Comparison of ENCODE assay signal across 8 cellular contexts in the genomic region with DNA sequence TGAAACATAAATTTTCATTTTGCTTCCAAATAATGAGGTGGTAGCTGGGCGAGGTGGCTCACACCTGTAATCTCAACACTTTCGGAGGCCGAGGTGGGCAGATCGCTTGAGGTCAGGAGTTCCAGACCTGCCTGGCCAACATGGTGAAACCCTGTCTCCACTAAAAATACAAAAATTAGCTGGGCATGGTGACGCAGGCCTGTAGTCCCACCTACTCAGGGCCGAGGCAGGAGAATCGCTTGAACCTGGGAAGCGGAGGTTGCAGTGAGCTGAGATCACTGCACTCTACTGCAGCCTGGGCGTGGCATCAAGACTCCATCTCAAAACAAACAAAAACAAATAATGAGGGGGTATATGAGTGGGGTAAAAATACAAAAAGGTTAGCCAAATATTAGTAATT. TPM values are rescaled to one million over a fixed set of nuclear protein-coding genes. Genes with fewer than 3 reads are reported as not detected.
DNase-seq lines count a peak whose midpoint lies in the region; TF ChIP-seq lines count a peak whose summit lies in the region.
"Not testable (repeated sequence)": the region's sequence is repeated elsewhere in the genome, so short reads cannot be mapped to it uniquely, and the experiment has no call there.

No MANE protein-coding gene starts in this region.

- not testable (repeated sequence) for H3K4me1 ChIP-seq in HUES6 (ENCODE audit: control insufficient read depth, insufficient read depth, low read length)
- H3K4me1 ChIP-seq in hepatocyte (ENCODE audit: insufficient read depth): peaks cover 19% of the 10 kb centered on the region
- H3K4me1 ChIP-seq in stomach: peaks cover 16 to 50% (median 32%) of the 10 kb centered on the region in 4 donors

- H3K4me1 Mint-ChIP-seq in CD14-positive monocyte (peaks cover 12% of the 10 kb centered on the region), nephron (peaks cover 21% of the 10 kb centered on the region)
- peaks cover 13% of the 10 kb centered on the region for H3K4me1 Mint-ChIP-seq in activated T-helper 2 cell treated with anti-CD3 and anti-CD28 coated beads, Interferon-gamma antibody, Interleukin-2, Interleukin-4, amounts not matched to agents 10 μg/mL and 5 μg/mL and 100 μg/mL, durations not matched to agents 14 hours and 24 hours and 36 hours (ENCODE audit: low read depth)

- TF ChIP-seq EP300 in stomach (IDR thresholded peaks at IDR 0.05): not testable (repeated sequence)

- H3K4me3 ChIP-seq in HUES6 (ENCODE audit: low read depth, low read length) (peak overlapping the region; percentile 95), dorsolateral prefrontal cortex (peak overlapping the region in 53 of 59 donors; percentile 62 to 98 (median 84)), hepatocyte (peak overlapping the region; percentile 73), stomach (peak overlapping the region; percentile 65 to 83 (median 76))

- POLR2A ChIA-PET in RWPE1 (lab: Yijun Ruan, JAX; ENCODE audit: low non-redundant PET): not testable (repeated sequence)

- H3K79me2 ChIP-seq in hepatocyte: peaks cover 29% of the 10 kb centered on the region

- H3K4me2 ChIP-seq in hepatocyte: peak overlapping the region; percentile 78

- peak overlapping the region; percentile 99 to 100 for H3K4me3 Mint-ChIP-seq in CD14-positive monocyte
- H3K4me3 Mint-ChIP-seq in activated T-helper 2 cell treated with anti-CD3 and anti-CD28 coated beads, Interferon-gamma antibody, Interleukin-2, Interleukin-4, amounts not matched to agents 10 μg/mL and 5 μg/mL and 100 μg/mL, durations not matched to agents 14 hours and 24 hours and 36 hours (ENCODE audit: low read depth): peak overlapping the region; percentile 99
- peak overlapping the region; percentile 93 to 98 (median 98) for H3K4me3 Mint-ChIP-seq in nephron

- not testable (repeated sequence) for H3K27ac ChIP-seq in HUES6 (ENCODE audit: low read depth, low read length)
- H3K27ac ChIP-seq in RWPE1 (peak overlapping the region; percentile 50), dorsolateral prefrontal cortex (peak overlapping the region in 1 of 59 donors; percentile 85), hepatocyte (peak overlapping the region; percentile 93), stomach (peak overlapping the region in 2 of 5 donors; percentile 90 to 93)

- not testable (repeated sequence) for TF ChIP-seq POLR2A in stomach (IDR thresholded peaks at IDR 0.05)

- not testable (repeated sequence) for H4K20me1 ChIP-seq in hepatocyte (ENCODE audit: insufficient read depth, poor library complexity, severe bottlenecking)

- not testable (repeated sequence) for TF ChIP-seq CTCF in CD14-positive monocyte (IDR thresholded peaks at IDR 0.05); RWPE1 (conservative IDR thresholded peaks at IDR 0.05; ENCODE audit: low read depth); dorsolateral prefrontal cortex (IDR thresholded peaks at IDR 0.05 in 54 of 56, conservative IDR thresholded peaks at IDR 0.05 in 2 of 56; ENCODE audit: low read depth in 1 of 56, partially characterized antibody in 56 of 56); hepatocyte (IDR thresholded peaks at IDR 0.05; ENCODE audit: poor library complexity); nephron (IDR thresholded peaks at IDR 0.05; ENCODE audit: unreplicated experiment in 3 of 3); stomach (IDR thresholded peaks at IDR 0.05)

- H3K9me3 Mint-ChIP-seq in CD14-positive monocyte; activated T-helper 2 cell treated with anti-CD3 and anti-CD28 coated beads, Interferon-gamma antibody, Interleukin-2, Interleukin-4, amounts not matched to agents 10 μg/mL and 5 μg/mL and 100 μg/mL, durations not matched to agents 14 hours and 24 hours and 36 hours; nephron: not testable (repeated sequence)

- not testable (repeated sequence) for H3K9me2 ChIP-seq in hepatocyte (replicated peaks; ENCODE audit: insufficient read depth)

- CTCF ChIA-PET in RWPE1 (lab: Yijun Ruan, JAX): not testable (repeated sequence)

- not testable (repeated sequence) for DNase-seq in CD14-positive monocyte (ENCODE audit: low spot score); RWPE1 (ENCODE audit: low spot score); dorsolateral prefrontal cortex; hepatocyte (ENCODE audit: low spot score); stomach
- DNase-seq in activated T-helper 2 cell treated with anti-CD3 and anti-CD28 coated beads, Interferon-gamma antibody, Interleukin-2, Interleukin-4, amounts not matched to agents 10 μg/mL and 5 μg/mL and 100 μg/mL, durations not matched to agents 14 hours and 24 hours and 36 hours (ENCODE audit: low spot score): peak; percentile 6

- H3K9ac ChIP-seq in HUES6 (ENCODE audit: low read length): not testable (repeated sequence)

- 85% methylated on average over 9 of the region's 9 CpGs for WGBS in hepatocyte (ENCODE audit: low lambda C conversion rate, missing lambda C conversion rate)
- 77 to 87% (median 80%) methylated on average over 9 of the region's 9 CpGs for WGBS in stomach, 5 donors

- not testable (repeated sequence) for H3K9me3 ChIP-seq in HUES6 (ENCODE audit: control insufficient read depth, insufficient read depth, low read depth, low read length); hepatocyte (ENCODE audit: low read depth); stomach

- not testable (repeated sequence) for H3K27me3 ChIP-seq in HUES6 (ENCODE audit: control insufficient read depth, insufficient read depth, low read length); dorsolateral prefrontal cortex; hepatocyte; stomach

- H3K27ac Mint-ChIP-seq in CD14-positive monocyte (peak overlapping the region; percentile 53 to 99 (median 97)), nephron (peak overlapping the region; percentile 94 to 99 (median 98))
- H3K27ac Mint-ChIP-seq in activated T-helper 2 cell treated with anti-CD3 and anti-CD28 coated beads, Interferon-gamma antibody, Interleukin-2, Interleukin-4, amounts not matched to agents 10 μg/mL and 5 μg/mL and 100 μg/mL, durations not matched to agents 14 hours and 24 hours and 36 hours: peak overlapping the region; percentile 56

- H3K36me3 ChIP-seq in HUES6 (ENCODE audit: control insufficient read depth, insufficient read depth, low read length) (peaks cover 41% of the 10 kb centered on the region), stomach (peaks cover 12 to 47% (median 43%) of the 10 kb centered on the region in 4 donors)
- not testable (repeated sequence) for H3K36me3 ChIP-seq in hepatocyte (replicated peaks; ENCODE audit: insufficient read depth, low read depth)

- H2AFZ ChIP-seq in hepatocyte: not testable (repeated sequence)

- peaks cover 6 to 19% of the 10 kb centered on the region in 2 donors for H3K36me3 Mint-ChIP-seq in CD14-positive monocyte
- peaks cover 23% of the 10 kb centered on the region for H3K36me3 Mint-ChIP-seq in activated T-helper 2 cell treated with anti-CD3 and anti-CD28 coated beads, Interferon-gamma antibody, Interleukin-2, Interleukin-4, amounts not matched to agents 10 μg/mL and 5 μg/mL and 100 μg/mL, durations not matched to agents 14 hours and 24 hours and 36 hours (ENCODE audit: low read depth)
- peaks cover 14% of the 10 kb centered on the region for H3K36me3 Mint-ChIP-seq in nephron (ENCODE audit: low read depth)

- intact Hi-C loops in CD14-positive monocyte (cut with micrococcal nuclease) (loop anchor here (5.0 kb wide), 2 partner anchors 33 to 167 kb away; a partner anchor contains a TSS), dorsolateral prefrontal cortex (cut with DNase I) (loop anchor here in 1 of 2 donors (10.0 kb wide), 2 partner anchors 165 to 255 kb away; a partner anchor contains a TSS)
- intact Hi-C loops in activated T-helper 2 cell treated with anti-CD3 and anti-CD28 coated beads, Interferon-gamma antibody, Interleukin-2, Interleukin-4, amounts not matched to agents 10 μg/mL and 5 μg/mL and 100 μg/mL, durations not matched to agents 14 hours and 24 hours and 36 hours (cut with micrococcal nuclease): loop anchor here (5.0 to 10.0 kb wide), 2 partner anchors 47 to 485 kb away; a partner anchor contains a TSS
- intact Hi-C loops in stomach (cut with DNase I; ENCODE audit: low total_unique reads): not testable (repeated sequence)

- H3K27me3 Mint-ChIP-seq in CD14-positive monocyte (ENCODE audit: low read depth in 3 of 3); activated T-helper 2 cell treated with anti-CD3 and anti-CD28 coated beads, Interferon-gamma antibody, Interleukin-2, Interleukin-4, amounts not matched to agents 10 μg/mL and 5 μg/mL and 100 μg/mL, durations not matched to agents 14 hours and 24 hours and 36 hours (ENCODE audit: low read depth); nephron (ENCODE audit: low read depth): not testable (repeated sequence)

RNA-seq across cellular contexts. Expression of a gene that starts 1.1 kb away (rescaled TPM):
- polyA plus RNA-seq in CD14-positive monocyte (10 to 100 TPM; 20.5 to 25.7 TPM), hepatocyte (54.4 and 65.7 TPM in 2 replicates), stomach (10 to 100 TPM; 60.9 to 79.7 (median 67.7) TPM)
- total RNA-seq in activated T-helper 2 cell treated with anti-CD3 and anti-CD28 coated beads, Interferon-gamma antibody, Interleukin-2, Interleukin-4, amounts not matched to agents 10 μg/mL and 5 μg/mL and 100 μg/mL, durations not matched to agents 14 hours and 24 hours and 36 hours: 122 and 125 TPM in 2 replicates
- total RNA-seq in dorsolateral prefrontal cortex (10 to 100 TPM; 32.7 to 73.0 (median 56.5) TPM), hepatocyte (75.4 and 80.8 TPM in 2 replicates), stomach (10 to 100 TPM in 3 of 5 donors, 1 to 10 TPM in 1, not detected in 1; 9.8 to 56.7 (median 22.1) TPM)

RNA-seq across cellular contexts. Expression of a gene that starts 31.3 kb away (rescaled TPM):
- polyA plus RNA-seq in CD14-positive monocyte: 10 to 100 TPM; 31.5 to 34.8 TPM
- 105 and 118 TPM in 2 replicates for total RNA-seq in activated T-helper 2 cell treated with anti-CD3 and anti-CD28 coated beads, Interferon-gamma antibody, Interleukin-2, Interleukin-4, amounts not matched to agents 10 μg/mL and 5 μg/mL and 100 μg/mL, durations not matched to agents 14 hours and 24 hours and 36 hours
- total RNA-seq in dorsolateral prefrontal cortex: 100 to 1,000 TPM in 119 of 120 experiments, 10 to 100 TPM in 1; 96.2 to 291 (median 209) TPM
- total RNA-seq in hepatocyte: 96.4 and 99.6 TPM in 2 replicates
- polyA plus RNA-seq in hepatocyte: 51.8 and 55.0 TPM in 2 replicates
- 100 to 1,000 TPM in 1 of 5 donors, 10 to 100 TPM in 4; 21.4 to 145 (median 51.9) TPM for total RNA-seq in stomach
- 100 to 1,000 TPM in 1 of 3 donors, 10 to 100 TPM in 2; 63.4 to 102 (median 72.9) TPM for polyA plus RNA-seq in stomach
